ENCODE assay signal across 11 cellular contexts in genomic region chr7:96388620-96389383, GRCh38.
A peak's percentile ranks its signal among the peaks of the same experiment; 100 is the strongest.
DNase-seq lines count a peak whose midpoint lies in the region; ATAC-seq and TF ChIP-seq lines count a peak whose summit lies in the region.
"Had no signal": no experiment of that assay in that cellular context is flagged by ENCODE, and none has a peak within 500 bp of the region (broad histone marks: within the 10 kb centered on the region; RNA-seq: fewer than 3 reads in every experiment).

No MANE protein-coding gene starts in this region.

- intact Hi-C loops in upper lobe of right lung (cut with DNase I) = no loop called here

- H3K27me3 ChIP-seq in upper lobe of right lung = no peaks in the 10 kb centered on the region

- no peaks in the 10 kb centered on the region for H3K36me3 ChIP-seq in upper lobe of right lung

- ATAC-seq in left lobe of liver = peak; percentile 54
- peak; percentile 29 for ATAC-seq in upper lobe of right lung

- H3K4me1 ChIP-seq in upper lobe of right lung = no peaks in the 10 kb centered on the region

- H3K27ac ChIP-seq in coronary artery (peak overlapping the region; percentile 9 to 67), upper lobe of right lung (peak overlapping the region; percentile 52)
- H3K27ac ChIP-seq: 22Rv1 had no signal

- DNase-seq in DMS 273 (lab: John Stamatoyannopoulos, UW; ENCODE audit: unreplicated experiment) = peak; percentile 46
- no peak for DNase-seq in DMS 273 treated with DMSO at 0.1 percent for 48 hours (lab: John Stamatoyannopoulos, UW)
- DNase-seq in coronary artery (ENCODE audit: low spot score) = no peak
- DNase-seq in left lobe of liver (ENCODE audit: low spot score) = no peak
- no peak for DNase-seq in upper lobe of right lung
- DNase-seq in NCI-H2171 treated with DMSO at 0.1 percent for 48 hours (lab: John Stamatoyannopoulos, UW) = no peak
- DNase-seq in occipital lobe (lab: John Stamatoyannopoulos, UW) = no peak
- no peak for DNase-seq in NCI-H82 treated with DMSO at 0.1 percent for 48 hours (lab: John Stamatoyannopoulos, UW; ENCODE audit: unreplicated experiment)
- DNase-seq: Karpas-422, SHP77 treated with DMSO at 0.1 percent for 48 hours had no signal

- TF ChIP-seq CTCF in coronary artery (IDR thresholded peaks at IDR 0.05) (no peak), upper lobe of right lung (IDR thresholded peaks at IDR 0.05) (no peak)

- H3K4me3 ChIP-seq in coronary artery (peak overlapping the region; percentile 22), upper lobe of right lung (no peak overlapping the region)

- no peaks in the 10 kb centered on the region for H3K9me3 ChIP-seq in upper lobe of right lung
